In the genomic region with DNA sequence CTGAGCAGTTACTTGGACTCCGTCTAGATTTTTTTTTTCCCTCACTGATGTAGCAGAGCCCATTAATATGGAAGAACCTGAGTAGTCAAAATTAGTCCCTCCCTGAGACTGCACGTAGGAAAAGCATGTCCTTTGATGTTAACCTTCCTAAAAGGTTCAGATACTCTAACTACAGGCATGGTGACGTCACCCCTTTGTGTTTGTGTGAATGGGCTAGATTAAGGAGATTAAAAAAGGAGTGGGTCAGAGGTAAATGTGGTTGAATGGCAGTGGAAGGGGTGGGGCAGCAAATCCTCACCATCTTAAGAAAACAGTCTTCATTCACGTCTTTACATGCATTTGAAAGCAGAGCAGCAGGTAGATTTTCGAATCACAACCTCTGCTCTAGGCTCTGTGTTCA, we compare ENCODE assay signal across 25 cellular contexts.
DNase-seq lines count a peak whose midpoint lies in the region; ATAC-seq and TF ChIP-seq lines count a peak whose summit lies in the region.
"Had no signal": no experiment of that assay in that cellular context is flagged by ENCODE, and none has a peak within 500 bp of the region (broad histone marks: within the 10 kb centered on the region; RNA-seq: fewer than 3 reads in every experiment).

No MANE protein-coding gene starts in this region.

- TF ChIP-seq CTCF in retinal pigment epithelial cell (conservative IDR thresholded peaks at IDR 0.05; ENCODE audit: low read depth, low read length): no peak

- no peak for ATAC-seq in GM21825 (IDR thresholded peaks at IDR 0.05; ENCODE audit: unreplicated experiment)
- ATAC-seq: naive thymus-derived CD4-positive, alpha-beta T cell; pancreas had no signal

- no peak overlapping the region for H3K27ac ChIP-seq in epithelial cell of prostate
- H3K27ac ChIP-seq: pancreas, tibial artery had no signal

- peak; percentile 48 for DNase-seq in NCI-H1436 (lab: John Stamatoyannopoulos, UW)
- no peak for DNase-seq in NCI-H1436 treated with DMSO at 0.1 percent for 48 hours (lab: John Stamatoyannopoulos, UW)
- peak; percentile 68 for DNase-seq in NCI-H69 (lab: John Stamatoyannopoulos, UW)
- peak; percentile 22 for DNase-seq in epithelial cell of prostate (ENCODE audit: low read depth, low spot score)
- peak; percentile 77 for DNase-seq in retinal pigment epithelial cell (ENCODE audit: low read depth)
- DNase-seq in putamen (ENCODE audit: low spot score): no peak
- no peak for DNase-seq in RPMI8226
- DNase-seq: 8988T; activated CD4-positive, alpha-beta memory T cell treated with anti-CD3 and anti-CD28 coated beads for 36 hours; activated naive CD4-positive, alpha-beta T cell treated with anti-CD3 and anti-CD28 coated beads, Interleukin-2, amount 50 U/mL, for 16 hours; activated T-cell treated with anti-CD3 and anti-CD28 coated beads, Interleukin-2, amount 50 U/mL, for 24 hours; BE2C; COR-L47; effector CD8-positive, alpha-beta T cell; GOT3; head of caudate nucleus; kidney; naive thymus-derived CD4-positive, alpha-beta T cell; NCI-H1930; NCI-H524 treated with DMSO at 0.1 percent for 48 hours; pancreas; stimulated activated CD4-positive, alpha-beta T cell treated with anti-CD3 and anti-CD28 coated beads, Interleukin-2, amount 100 ng/mL, for 24 hours; stimulated activated naive CD4-positive, alpha-beta T cell treated with Interleukin-2 at 50 U/mL for 16 hours; tibial artery had no signal

- H3K4me3 ChIP-seq in retinal pigment epithelial cell (ENCODE audit: low read length): no peak overlapping the region
- H3K4me3 ChIP-seq: pancreas, tibial artery had no signal

Comparison
In these comparisons a context has a peak if more than half of its experiments do, and no peak if none do; other contexts are left out.
1. DNase-seq: peak in NCI-H1436 (single experiment), NCI-H69 (single experiment), epithelial cell of prostate (single experiment) and retinal pigment epithelial cell (single experiment); none in NCI-H1436 treated with DMSO at 0.1 percent for 48 hours (single experiment), putamen (single experiment) and RPMI8226 (single experiment).